In genomic region chr6:15288856-15289255, GRCh38 we compare ENCODE assay signal across 1 cellular context.
TF ChIP-seq lines count a peak whose summit lies in the region.

No MANE protein-coding gene starts in this region.

TF ChIP-seq in GM23338, 12 proteins besides CTCF, POLR2A, EP300 and RAD21:
- TF ChIP-seq REST (IDR thresholded peaks at IDR 0.05; ENCODE audit: unreplicated experiment) (no peak), EZH2phosphoT487 (IDR thresholded peaks at IDR 0.05; ENCODE audit: unreplicated experiment) (no peak), ZNF331 (CRISPR knock-in tag; IDR thresholded peaks at IDR 0.05; ENCODE audit: low read depth) (no peak), POLR2AphosphoS5 (IDR thresholded peaks at IDR 0.05; ENCODE audit: low read depth) (no peak), CREB1 (CRISPR knock-in tag; IDR thresholded peaks at IDR 0.05; ENCODE audit: low read depth) (no peak), ETS1 (IDR thresholded peaks at IDR 0.05) (no peak)
TF ChIP-seq in GM23338: peak in this region for 0.
